ENCODE assay signal across 10 cellular contexts in the genomic region with DNA sequence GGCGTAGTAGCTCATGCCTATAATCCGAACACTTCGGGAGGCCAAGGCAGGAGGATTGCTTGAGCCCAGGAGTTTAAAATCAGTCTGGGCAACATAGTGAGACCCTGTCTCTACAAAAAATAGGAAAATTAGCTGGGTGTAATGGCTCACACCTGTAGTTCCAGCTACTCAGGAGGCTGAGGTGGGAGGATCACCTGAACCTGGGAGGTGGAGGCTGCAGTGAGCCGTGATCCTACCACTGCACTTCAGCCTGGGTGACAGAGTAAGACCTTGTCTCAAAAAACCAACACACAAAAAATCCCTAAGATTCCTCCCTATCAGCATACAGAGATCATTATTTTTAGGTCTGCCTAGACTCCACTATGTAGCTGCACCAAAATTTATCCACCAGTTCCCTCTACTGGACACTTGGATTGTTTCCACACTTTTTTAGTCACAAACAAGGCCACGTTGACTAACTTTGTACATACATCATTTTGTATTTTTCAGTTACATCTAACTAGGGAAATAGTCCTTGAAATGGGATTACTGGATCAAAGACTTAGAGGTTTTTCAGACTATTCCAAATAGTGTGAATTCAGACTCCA. TPM values are rescaled to one million over a fixed set of nuclear protein-coding genes. Genes with fewer than 3 reads are reported as not detected.
DNase-seq lines count a peak whose midpoint lies in the region; FAIRE-seq lines count a peak whose summit lies in the region.
"Had no signal": no experiment of that assay in that cellular context is flagged by ENCODE, and none has a peak within 500 bp of the region (broad histone marks: within the 10 kb centered on the region; RNA-seq: fewer than 3 reads in every experiment).

No MANE protein-coding gene starts in this region.

- H4K20me1 ChIP-seq in GM23248 (ENCODE audit: insufficient read depth) = no peaks in the 10 kb centered on the region

- no peak overlapping the region for H3K4me3 Mint-ChIP-seq in immature natural killer cell
- no peak overlapping the region for H3K4me3 Mint-ChIP-seq in activated naive CD8-positive, alpha-beta T cell treated with anti-CD3 and anti-CD28 coated beads for 36 hours

- peaks cover 5 to 16% (median 12%) of the 10 kb centered on the region in 3 donors for H3K27me3 Mint-ChIP-seq in immature natural killer cell (ENCODE audit: low read depth in 3 of 3)
- H3K27me3 Mint-ChIP-seq in activated naive CD8-positive, alpha-beta T cell treated with anti-CD3 and anti-CD28 coated beads for 36 hours = no peaks in the 10 kb centered on the region

- H3K9ac ChIP-seq in GM23248 = peak overlapping the region; percentile 10; the same call in 1 of the 2 replicates

- H3K9me3 ChIP-seq in GM23248 (ENCODE audit: low read depth) = no peaks in the 10 kb centered on the region

- FAIRE-seq in TTC549 (lab: Jason Lieb, UNC) = peak; percentile 62
- FAIRE-seq: GM12891 had no signal

- H3K4me3 ChIP-seq in GM23248 (no peak overlapping the region), H7 (ENCODE audit: insufficient read depth, low read depth, low read length) (no peak overlapping the region)

- H3K36me3 Mint-ChIP-seq in immature natural killer cell = no peaks in the 10 kb centered on the region
- peaks cover 44% of the 10 kb centered on the region for H3K36me3 Mint-ChIP-seq in activated naive CD8-positive, alpha-beta T cell treated with anti-CD3 and anti-CD28 coated beads for 36 hours

- DNase-seq in AG20443 (ENCODE audit: low spot score) (peak; percentile 42), GM23248 (peak; percentile 79), immature natural killer cell (no peak), NCI-H446 (lab: John Stamatoyannopoulos, UW) (no peak), NCI-H1436 (lab: John Stamatoyannopoulos, UW) (no peak), H7 (no peak)
- no peak for DNase-seq in activated naive CD8-positive, alpha-beta T cell treated with anti-CD3 and anti-CD28 coated beads for 36 hours
- DNase-seq: NCI-H1105 had no signal

- in situ Hi-C loops in GM23248 (cut with MboI) = no loop called here

- H3K4me1 ChIP-seq in GM23248 (ENCODE audit: insufficient read depth) = 0 out of 2 replicates have a peak, but pooled peaks cover 1% of the 10 kb centered on the region

- peaks cover 23 to 30% of the 10 kb centered on the region in 2 donors for H3K4me1 Mint-ChIP-seq in immature natural killer cell
- H3K4me1 Mint-ChIP-seq in activated naive CD8-positive, alpha-beta T cell treated with anti-CD3 and anti-CD28 coated beads for 36 hours = peaks cover 15% of the 10 kb centered on the region

- H3K27me3 ChIP-seq in GM23248 (replicated peaks; ENCODE audit: insufficient read depth) (no peaks in the 10 kb centered on the region), H7 (ENCODE audit: control insufficient read depth, insufficient read depth, low read length) (no peaks in the 10 kb centered on the region)

- H3K27ac ChIP-seq in GM23248 = peak overlapping the region; percentile 34

- no peak overlapping the region for H3K4me2 ChIP-seq in GM23248 (ENCODE audit: unreplicated experiment)

- no peaks in the 10 kb centered on the region for H3K9me2 ChIP-seq in GM23248 (ENCODE audit: insufficient read depth)

- H3K36me3 ChIP-seq in GM23248 (ENCODE audit: low read depth) (no peaks in the 10 kb centered on the region), H7 (replicated peaks; ENCODE audit: control insufficient read depth, insufficient read depth, low read length) (peaks cover 42% of the 10 kb centered on the region)

- 82 to 83% methylated on average over 5 of the region's 5 CpGs for WGBS in GM23248 (ENCODE audit: low coverage in 1 of 2, low lambda C conversion rate in 2 of 2, missing lambda C conversion rate in 2 of 2), 2 experiments

- no peaks in the 10 kb centered on the region for H3K9me3 Mint-ChIP-seq in immature natural killer cell
- no peaks in the 10 kb centered on the region for H3K9me3 Mint-ChIP-seq in activated naive CD8-positive, alpha-beta T cell treated with anti-CD3 and anti-CD28 coated beads for 36 hours

- H2AFZ ChIP-seq in GM23248 = peak overlapping the region; percentile 47

- peaks cover 27% of the 10 kb centered on the region for H3F3A ChIP-seq in GM23248 (ENCODE audit: insufficient read depth)

- peaks cover 16% of the 10 kb centered on the region for H3K79me2 ChIP-seq in GM23248 (ENCODE audit: insufficient read depth)

- peak overlapping the region in 5 of 6 donors; percentile 23 to 99 (median 66) for H3K27ac Mint-ChIP-seq in immature natural killer cell
- no peak overlapping the region for H3K27ac Mint-ChIP-seq in activated naive CD8-positive, alpha-beta T cell treated with anti-CD3 and anti-CD28 coated beads for 36 hours

RNA-seq across cellular contexts. Expression of gene PHF1, which starts 3.6 kb away (rescaled TPM):
- 39.8 and 44.9 TPM in 2 replicates for total RNA-seq in GM23248 (2014; rRNA removed; shearing (Covaris generic))
- polyA plus RNA-seq in GM23248 (2016; fragmentation: Nextera tagmentation; extraction: Ambion mirVana) (24.5 TPM in 2 replicates), immature natural killer cell (10 to 100 TPM; 22.7 to 36.5 (median 29.8) TPM)
- 10 to 100 TPM; 23.5 to 26.0 TPM for total RNA-seq in activated naive CD8-positive, alpha-beta T cell treated with anti-CD3 and anti-CD28 coated beads for 36 hours
- 38.3 and 41.9 TPM in 2 replicates for total RNA-seq in H7 (2014; rRNA removed; shearing (Covaris generic))

RNA-seq across cellular contexts. Expression of gene CUTA, which starts 10.7 kb away (rescaled TPM):
- 197 and 204 TPM in 2 replicates for total RNA-seq in GM23248 (2014; rRNA removed; shearing (Covaris generic))
- polyA plus RNA-seq in GM23248 (2016; fragmentation: Nextera tagmentation; extraction: Ambion mirVana) (397 and 404 TPM in 2 replicates), immature natural killer cell (100 to 1,000 TPM; 367 to 404 (median 404) TPM)
- total RNA-seq in activated naive CD8-positive, alpha-beta T cell treated with anti-CD3 and anti-CD28 coated beads for 36 hours = 100 to 1,000 TPM; 125 to 126 TPM
- 168 and 188 TPM in 2 replicates for total RNA-seq in H7 (2014; rRNA removed; shearing (Covaris generic))

RNA-seq across cellular contexts. Expression of gene SYNGAP1, which starts 12.6 kb away (rescaled TPM):
- total RNA-seq in GM23248 (2014; rRNA removed; shearing (Covaris generic)) = 2.8 and 3.7 TPM in 2 replicates
- polyA plus RNA-seq in GM23248 (2016; fragmentation: Nextera tagmentation; extraction: Ambion mirVana) = 0.42 and 0.65 TPM in 2 replicates
- polyA plus RNA-seq in immature natural killer cell = under 1 TPM; 0.02 to 0.32 (median 0.20) TPM
- total RNA-seq in activated naive CD8-positive, alpha-beta T cell treated with anti-CD3 and anti-CD28 coated beads for 36 hours = 10 to 100 TPM; 26.4 to 29.3 TPM
- 8.3 and 13.4 TPM in 2 replicates for total RNA-seq in H7 (2014; rRNA removed; shearing (Covaris generic))

RNA-seq across cellular contexts. Expression of gene KIFC1, which starts 15.6 kb away (rescaled TPM):
- total RNA-seq in GM23248 (2014; rRNA removed; shearing (Covaris generic)) = 14.4 and 14.5 TPM in 2 replicates
- 3.9 and 4.0 TPM in 2 replicates for polyA plus RNA-seq in GM23248 (2016; fragmentation: Nextera tagmentation; extraction: Ambion mirVana)
- polyA plus RNA-seq in immature natural killer cell = 1 to 10 TPM in 2 of 3 donors, not detected in 1; 2.2 to 3.7 TPM
- 10 to 100 TPM; 74.1 to 76.9 TPM for total RNA-seq in activated naive CD8-positive, alpha-beta T cell treated with anti-CD3 and anti-CD28 coated beads for 36 hours
- total RNA-seq in H7 (2014; rRNA removed; shearing (Covaris generic)) = 101 and 113 TPM in 2 replicates

RNA-seq across cellular contexts. Expression of gene ZBTB9, which starts 47.2 kb away (rescaled TPM):
- total RNA-seq in GM23248 (2014; rRNA removed; shearing (Covaris generic)) = 2.0 and 3.5 TPM in 2 replicates
- 7.0 and 7.3 TPM in 2 replicates for polyA plus RNA-seq in GM23248 (2016; fragmentation: Nextera tagmentation; extraction: Ambion mirVana)
- polyA plus RNA-seq in immature natural killer cell = 1 to 10 TPM; 1.2 to 7.0 (median 3.0) TPM
- 10 to 100 TPM; 11.3 to 11.7 TPM for total RNA-seq in activated naive CD8-positive, alpha-beta T cell treated with anti-CD3 and anti-CD28 coated beads for 36 hours
- total RNA-seq in H7 (2014; rRNA removed; shearing (Covaris generic)) = 15.5 and 16.4 TPM in 2 replicates

Comparison
In these comparisons a context has a peak if more than half of its experiments do, and no peak if none do; other contexts are left out.
1. DNase-seq: peak in AG20443 (single experiment) and GM23248 (single experiment); none in immature natural killer cell (0 of 3), NCI-H446 (0 of 2), activated naive CD8-positive, alpha-beta T cell treated with anti-CD3 and anti-CD28 coated beads for 36 hours (single experiment), NCI-H1436 (single experiment) and H7 (single experiment).